22 cellular contexts compared by ENCODE assay signal in the genomic region with DNA sequence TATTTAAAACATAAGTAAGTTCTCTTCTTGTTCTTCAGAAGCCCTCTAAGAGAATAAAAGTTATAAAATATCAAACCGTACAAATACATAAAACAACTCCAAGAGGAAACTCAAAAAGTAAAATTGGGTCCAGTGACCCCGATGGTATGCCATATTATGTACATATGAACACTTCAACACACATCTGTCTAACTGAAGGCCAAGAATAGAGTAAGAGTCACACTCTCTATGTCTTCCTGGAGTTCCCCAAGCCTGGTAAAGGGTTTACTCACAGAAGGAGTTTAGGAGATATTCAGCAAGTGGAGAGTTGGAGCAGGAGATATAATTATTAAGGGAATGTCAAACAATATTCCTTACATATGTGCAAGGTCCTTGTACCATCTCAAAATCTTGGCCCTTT.
"Had no signal": no experiment of that assay in that cellular context is flagged by ENCODE, and none has a peak within 500 bp of the region (broad histone marks: within the 10 kb centered on the region; RNA-seq: fewer than 3 reads in every experiment).

No MANE protein-coding gene starts in this region.

- ATAC-seq: K562, Panc1, PC-3 had no signal

- DNase-seq: Kasumi-1, MV-4-11, NCI-H1092, NCI-H1105 treated with DMSO at 0.1 percent for 48 hours, NCI-H1417 treated with DMSO at 0.1 percent for 48 hours, NCI-H187, NCI-H2029, NCI-H2081 treated with DMSO at 0.1 percent for 48 hours, NCI-H2171, NCI-H226, NCI-H446, NCI-H510A, NCI-H524 treated with DMSO at 0.1 percent for 48 hours, NCI-H69, NCI-H774, PC-3, SHP77 had no signal

- H3K4me3 ChIP-seq: K562 had no signal

- H3K4me2 ChIP-seq: KMS-11 had no signal

- H3K9ac ChIP-seq: KMS-11 had no signal

- H3K27ac ChIP-seq: HL-60, KMS-11, RWPE1 had no signal
